Comparison of ENCODE assay signal across 1 cellular context in genomic region chr20:31879143-31879987, GRCh38.
A peak's percentile ranks its signal among the peaks of the same experiment; 100 is the strongest.
TF ChIP-seq lines count a peak whose summit lies in the region.

No MANE protein-coding gene starts in this region.

TF ChIP-seq in HepG2, 621 proteins besides CTCF, POLR2A, EP300 and RAD21 (continued from another document and continues in another):
- TF ChIP-seq ZBTB4 (CRISPR knock-in tag; IDR thresholded peaks at IDR 0.05; ENCODE audit: borderline replicate concordance) (peak; percentile 69; the same call in 1 of the 2 replicates), SP140L (CRISPR knock-in tag; IDR thresholded peaks at IDR 0.05; ENCODE audit: borderline replicate concordance) (no peak), TBP (CRISPR knock-in tag; IDR thresholded peaks at IDR 0.05) (peak; percentile 71; the same call in 1 of the 2 replicates), RCOR2 (CRISPR knock-in tag; IDR thresholded peaks at IDR 0.05) (peak; percentile 56; the same call in 1 of the 2 replicates), REPIN1 (CRISPR knock-in tag; IDR thresholded peaks at IDR 0.05; ENCODE audit: borderline replicate concordance, low read depth) (no peak), PBX2 (CRISPR knock-in tag; IDR thresholded peaks at IDR 0.05) (no peak), ZNF687 (CRISPR knock-in tag; IDR thresholded peaks at IDR 0.05) (peak; percentile 90), WIZ (CRISPR knock-in tag; IDR thresholded peaks at IDR 0.05) (no peak), TBX2 (CRISPR knock-in tag; IDR thresholded peaks at IDR 0.05; ENCODE audit: borderline replicate concordance) (peak; percentile 79), ADNP (CRISPR knock-in tag; IDR thresholded peaks at IDR 0.05) (peak; percentile 86), DR1 (CRISPR knock-in tag; IDR thresholded peaks at IDR 0.05) (peak; percentile 65; the same call in 1 of the 2 replicates), HNRNPLL (IDR thresholded peaks at IDR 0.05; ENCODE audit: low read depth, low read length, poor library complexity, severe bottlenecking) (peak; percentile 75), ZFP41 (CRISPR knock-in tag; IDR thresholded peaks at IDR 0.05; ENCODE audit: borderline replicate concordance) (no peak), NFIB (CRISPR knock-in tag; IDR thresholded peaks at IDR 0.05; ENCODE audit: borderline replicate concordance) (no peak), THAP9 (CRISPR knock-in tag; IDR thresholded peaks at IDR 0.05; ENCODE audit: borderline replicate concordance) (peak; percentile 86; the same call in 1 of the 2 replicates), SOX5 (CRISPR knock-in tag; IDR thresholded peaks at IDR 0.05; ENCODE audit: borderline replicate concordance) (no peak), ZNF768 (CRISPR knock-in tag; IDR thresholded peaks at IDR 0.05) (peak; percentile 36; the same call in 1 of the 2 replicates), ZFP82 (CRISPR knock-in tag; IDR thresholded peaks at IDR 0.05; ENCODE audit: borderline replicate concordance) (peak; percentile 67; the same call in 1 of the 2 replicates), HES4 (CRISPR knock-in tag; IDR thresholded peaks at IDR 0.05; ENCODE audit: borderline replicate concordance) (no peak), ZNF18 (CRISPR knock-in tag; IDR thresholded peaks at IDR 0.05; ENCODE audit: insufficient replicate concordance) (no peak), MED8 (CRISPR knock-in tag; IDR thresholded peaks at IDR 0.05; ENCODE audit: insufficient replicate concordance) (peak; percentile 35), ZNF136 (CRISPR knock-in tag; IDR thresholded peaks at IDR 0.05; ENCODE audit: low read depth) (peak; percentile 38; the same call in 1 of the 2 replicates), ZFP62 (CRISPR knock-in tag; IDR thresholded peaks at IDR 0.05) (no peak), KAT7 (CRISPR knock-in tag; IDR thresholded peaks at IDR 0.05; ENCODE audit: borderline replicate concordance) (no peak), RXRA (CRISPR knock-in tag; IDR thresholded peaks at IDR 0.05) (peak; percentile 36; the same call in 1 of the 2 replicates), PHF5A (CRISPR knock-in tag; IDR thresholded peaks at IDR 0.05; ENCODE audit: low read depth, unreplicated experiment) (peak; percentile 24), ZBTB42 (CRISPR knock-in tag; IDR thresholded peaks at IDR 0.05) (no peak; the same call in 1 of the 2 replicates), ZNF331 (CRISPR knock-in tag; IDR thresholded peaks at IDR 0.05) (peak; percentile 87)
- TF ChIP-seq, protein P1, sequence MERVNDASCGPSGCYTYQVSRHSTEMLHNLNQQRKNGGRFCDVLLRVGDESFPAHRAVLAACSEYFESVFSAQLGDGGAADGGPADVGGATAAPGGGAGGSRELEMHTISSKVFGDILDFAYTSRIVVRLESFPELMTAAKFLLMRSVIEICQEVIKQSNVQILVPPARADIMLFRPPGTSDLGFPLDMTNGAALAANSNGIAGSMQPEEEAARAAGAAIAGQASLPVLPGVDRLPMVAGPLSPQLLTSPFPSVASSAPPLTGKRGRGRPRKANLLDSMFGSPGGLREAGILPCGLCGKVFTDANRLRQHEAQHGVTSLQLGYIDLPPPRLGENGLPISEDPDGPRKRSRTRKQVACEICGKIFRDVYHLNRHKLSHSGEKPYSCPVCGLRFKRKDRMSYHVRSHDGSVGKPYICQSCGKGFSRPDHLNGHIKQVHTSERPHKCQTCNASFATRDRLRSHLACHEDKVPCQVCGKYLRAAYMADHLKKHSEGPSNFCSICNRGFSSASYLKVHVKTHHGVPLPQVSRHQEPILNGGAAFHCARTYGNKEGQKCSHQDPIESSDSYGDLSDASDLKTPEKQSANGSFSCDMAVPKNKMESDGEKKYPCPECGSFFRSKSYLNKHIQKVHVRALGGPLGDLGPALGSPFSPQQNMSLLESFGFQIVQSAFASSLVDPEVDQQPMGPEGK (CRISPR knock-in tag; IDR thresholded peaks at IDR 0.05) = peak; percentile 83
- TF ChIP-seq, protein P2, sequence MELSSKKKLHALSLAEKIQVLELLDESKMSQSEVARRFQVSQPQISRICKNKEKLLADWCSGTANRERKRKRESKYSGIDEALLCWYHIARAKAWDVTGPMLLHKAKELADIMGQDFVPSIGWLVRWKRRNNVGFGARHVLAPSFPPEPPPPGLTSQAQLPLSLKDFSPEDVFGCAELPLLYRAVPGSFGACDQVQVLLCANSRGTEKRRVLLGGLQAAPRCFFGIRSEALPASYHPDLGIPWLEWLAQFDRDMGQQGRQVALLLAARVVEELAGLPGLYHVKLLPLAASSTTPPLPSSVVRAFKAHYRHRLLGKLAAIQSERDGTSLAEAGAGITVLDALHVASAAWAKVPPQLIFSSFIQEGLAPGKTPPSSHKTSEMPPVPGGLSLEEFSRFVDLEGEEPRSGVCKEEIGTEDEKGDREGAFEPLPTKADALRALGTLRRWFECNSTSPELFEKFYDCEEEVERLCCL (CRISPR knock-in tag; IDR thresholded peaks at IDR 0.05; ENCODE audit: borderline replicate concordance) = peak; percentile 15; the same call in 1 of the 2 replicates
- TF ChIP-seq, protein P3, sequence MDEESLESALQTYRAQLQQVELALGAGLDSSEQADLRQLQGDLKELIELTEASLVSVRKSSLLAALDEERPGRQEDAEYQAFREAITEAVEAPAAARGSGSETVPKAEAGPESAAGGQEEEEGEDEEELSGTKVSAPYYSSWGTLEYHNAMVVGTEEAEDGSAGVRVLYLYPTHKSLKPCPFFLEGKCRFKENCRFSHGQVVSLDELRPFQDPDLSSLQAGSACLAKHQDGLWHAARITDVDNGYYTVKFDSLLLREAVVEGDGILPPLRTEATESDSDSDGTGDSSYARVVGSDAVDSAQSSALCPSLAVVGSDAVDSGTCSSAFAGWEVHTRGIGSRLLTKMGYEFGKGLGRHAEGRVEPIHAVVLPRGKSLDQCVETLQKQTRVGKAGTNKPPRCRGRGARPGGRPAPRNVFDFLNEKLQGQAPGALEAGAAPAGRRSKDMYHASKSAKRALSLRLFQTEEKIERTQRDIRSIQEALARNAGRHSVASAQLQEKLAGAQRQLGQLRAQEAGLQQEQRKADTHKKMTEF (CRISPR knock-in tag; IDR thresholded peaks at IDR 0.05) = peak; percentile 76; the same call in 1 of the 2 replicates
- TF ChIP-seq, protein P4, sequence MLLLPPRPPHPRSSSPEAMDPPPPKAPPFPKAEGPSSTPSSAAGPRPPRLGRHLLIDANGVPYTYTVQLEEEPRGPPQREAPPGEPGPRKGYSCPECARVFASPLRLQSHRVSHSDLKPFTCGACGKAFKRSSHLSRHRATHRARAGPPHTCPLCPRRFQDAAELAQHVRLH (CRISPR knock-in tag; IDR thresholded peaks at IDR 0.05; ENCODE audit: borderline replicate concordance, low read depth) = no peak
- TF ChIP-seq, protein P5, sequence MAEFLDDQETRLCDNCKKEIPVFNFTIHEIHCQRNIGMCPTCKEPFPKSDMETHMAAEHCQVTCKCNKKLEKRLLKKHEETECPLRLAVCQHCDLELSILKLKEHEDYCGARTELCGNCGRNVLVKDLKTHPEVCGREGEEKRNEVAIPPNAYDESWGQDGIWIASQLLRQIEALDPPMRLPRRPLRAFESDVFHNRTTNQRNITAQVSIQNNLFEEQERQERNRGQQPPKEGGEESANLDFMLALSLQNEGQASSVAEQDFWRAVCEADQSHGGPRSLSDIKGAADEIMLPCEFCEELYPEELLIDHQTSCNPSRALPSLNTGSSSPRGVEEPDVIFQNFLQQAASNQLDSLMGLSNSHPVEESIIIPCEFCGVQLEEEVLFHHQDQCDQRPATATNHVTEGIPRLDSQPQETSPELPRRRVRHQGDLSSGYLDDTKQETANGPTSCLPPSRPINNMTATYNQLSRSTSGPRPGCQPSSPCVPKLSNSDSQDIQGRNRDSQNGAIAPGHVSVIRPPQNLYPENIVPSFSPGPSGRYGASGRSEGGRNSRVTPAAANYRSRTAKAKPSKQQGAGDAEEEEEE (CRISPR knock-in tag; IDR thresholded peaks at IDR 0.05; ENCODE audit: borderline replicate concordance) = no peak
